ENCODE assay signal across 17 cellular contexts in genomic region chr22:42410708-42411107, GRCh38. TPM values are rescaled to one million over a fixed set of nuclear protein-coding genes. Genes with fewer than 3 reads are reported as not detected.
DNase-seq lines count a peak whose midpoint lies in the region; ATAC-seq and TF ChIP-seq lines count a peak whose summit lies in the region.
"Had no signal": no experiment of that assay in that cellular context is flagged by ENCODE, and none has a peak within 500 bp of the region (broad histone marks: within the 10 kb centered on the region; RNA-seq: fewer than 3 reads in every experiment).

No MANE protein-coding gene starts in this region.

- no peak overlapping the region for H3K4me3 ChIP-seq in esophagus muscularis mucosa
- H3K4me3 ChIP-seq: BLaER1 treated with 17β-estradiol and CSF1 and Interleukin-3, amounts not matched to agents 10 nM and 100 nM had no signal

- no peaks in the 10 kb centered on the region for H3K9me3 ChIP-seq in esophagus muscularis mucosa
- H3K9me3 ChIP-seq: BLaER1 treated with 17β-estradiol and CSF1 and Interleukin-3, amounts not matched to agents 10 nM and 100 nM had no signal

- H3K4me1 Mint-ChIP-seq in stimulated activated memory B cell treated with anti-CD40 and anti-IgM and Interleukin-4, amounts not matched to agents 10 μg/mL and 1 μg/mL and 100 μg/mL, for 72 hours, result no peaks in the 10 kb centered on the region
- H3K4me1 Mint-ChIP-seq: CD4-positive, CD25-positive, alpha-beta regulatory T cell had no signal

- TF ChIP-seq CTCF in esophagus muscularis mucosa (IDR thresholded peaks at IDR 0.05), result no peak

- H3K9me3 Mint-ChIP-seq in stimulated activated memory B cell treated with anti-CD40 and anti-IgM and Interleukin-4, amounts not matched to agents 10 μg/mL and 1 μg/mL and 100 μg/mL, for 72 hours, result no peaks in the 10 kb centered on the region
- H3K9me3 Mint-ChIP-seq: CD4-positive, CD25-positive, alpha-beta regulatory T cell; H9 had no signal

- DNase-seq in NCI-H1694 treated with DMSO at 0.1 percent for 48 hours (lab: John Stamatoyannopoulos, UW) (peak; percentile 21), NCI-H1694 (lab: John Stamatoyannopoulos, UW) (no peak), NCI-H1105 (lab: John Stamatoyannopoulos, UW) (peak; percentile 34), NCI-H2171 treated with DMSO at 0.1 percent for 48 hours (lab: John Stamatoyannopoulos, UW) (peak; percentile 69), esophagus muscularis mucosa (ENCODE audit: extremely low spot score) (no peak)
- DNase-seq: 8988T; AML-193; CD4-positive, CD25-positive, alpha-beta regulatory T cell; DND-41; GDM1; GOT3; H9 had no signal

- H3K4me1 ChIP-seq in esophagus muscularis mucosa, result peaks cover 0 to 14% (median 12%) of the 10 kb centered on the region in 4 donors

- no peaks in the 10 kb centered on the region for H3K27me3 ChIP-seq in esophagus muscularis mucosa

- peaks cover 5% of the 10 kb centered on the region for H3K36me3 Mint-ChIP-seq in stimulated activated memory B cell treated with anti-CD40 and anti-IgM and Interleukin-4, amounts not matched to agents 10 μg/mL and 1 μg/mL and 100 μg/mL, for 72 hours
- H3K36me3 Mint-ChIP-seq: CD4-positive, CD25-positive, alpha-beta regulatory T cell had no signal

- 95% methylated on average over 7 of the region's 7 CpGs for WGBS in esophagus muscularis mucosa

- H3K27ac ChIP-seq in esophagus muscularis mucosa (replicated peaks in 1 of 4), result no peak overlapping the region
- H3K27ac ChIP-seq: BLaER1 treated with 17β-estradiol and CSF1 and Interleukin-3, amounts not matched to agents 10 nM and 100 nM; HL-60 had no signal

- H3K4me3 Mint-ChIP-seq in stimulated activated memory B cell treated with anti-CD40 and anti-IgM and Interleukin-4, amounts not matched to agents 10 μg/mL and 1 μg/mL and 100 μg/mL, for 72 hours, result no peak overlapping the region
- H3K4me3 Mint-ChIP-seq: CD4-positive, CD25-positive, alpha-beta regulatory T cell; H9 had no signal

- intact Hi-C loops in esophagus muscularis mucosa (cut with DNase I), result no loop called here

- H3K27ac Mint-ChIP-seq in stimulated activated memory B cell treated with anti-CD40 and anti-IgM and Interleukin-4, amounts not matched to agents 10 μg/mL and 1 μg/mL and 100 μg/mL, for 72 hours, result no peak overlapping the region
- H3K27ac Mint-ChIP-seq: H9 had no signal

- TF ChIP-seq POLR2A in esophagus muscularis mucosa (IDR thresholded peaks at IDR 0.05; ENCODE audit: low read depth), result no peak

- no peak for TF ChIP-seq EP300 in esophagus muscularis mucosa (IDR thresholded peaks at IDR 0.05)

- H3K36me3 ChIP-seq in esophagus muscularis mucosa, result no peaks in the 10 kb centered on the region

- no peaks in the 10 kb centered on the region for H3K27me3 Mint-ChIP-seq in stimulated activated memory B cell treated with anti-CD40 and anti-IgM and Interleukin-4, amounts not matched to agents 10 μg/mL and 1 μg/mL and 100 μg/mL, for 72 hours

- ATAC-seq in stimulated activated memory B cell treated with anti-CD40 and anti-IgM and Interleukin-4, amounts not matched to agents 10 μg/mL and 1 μg/mL and 100 μg/mL, for 72 hours, result peak; percentile 3
- no peak for ATAC-seq in HG03439 (IDR thresholded peaks at IDR 0.05; ENCODE audit: unreplicated experiment)
- ATAC-seq in HG02938 (IDR thresholded peaks at IDR 0.05; ENCODE audit: unreplicated experiment), result no peak

RNA-seq across cellular contexts. Expression of gene NFAM1, which starts 21.5 kb away (rescaled TPM):
- total RNA-seq in esophagus muscularis mucosa, result 1 to 10 TPM; 2.1 to 5.1 (median 2.9) TPM

Comparison
In these comparisons a context has a peak if more than half of its experiments do, and no peak if none do; other contexts are left out.
1. DNase-seq: peak in NCI-H1694 treated with DMSO at 0.1 percent for 48 hours (single experiment), NCI-H1105 (single experiment) and NCI-H2171 treated with DMSO at 0.1 percent for 48 hours (single experiment); none in NCI-H1694 (single experiment) and esophagus muscularis mucosa (single experiment).